In the genomic region with DNA sequence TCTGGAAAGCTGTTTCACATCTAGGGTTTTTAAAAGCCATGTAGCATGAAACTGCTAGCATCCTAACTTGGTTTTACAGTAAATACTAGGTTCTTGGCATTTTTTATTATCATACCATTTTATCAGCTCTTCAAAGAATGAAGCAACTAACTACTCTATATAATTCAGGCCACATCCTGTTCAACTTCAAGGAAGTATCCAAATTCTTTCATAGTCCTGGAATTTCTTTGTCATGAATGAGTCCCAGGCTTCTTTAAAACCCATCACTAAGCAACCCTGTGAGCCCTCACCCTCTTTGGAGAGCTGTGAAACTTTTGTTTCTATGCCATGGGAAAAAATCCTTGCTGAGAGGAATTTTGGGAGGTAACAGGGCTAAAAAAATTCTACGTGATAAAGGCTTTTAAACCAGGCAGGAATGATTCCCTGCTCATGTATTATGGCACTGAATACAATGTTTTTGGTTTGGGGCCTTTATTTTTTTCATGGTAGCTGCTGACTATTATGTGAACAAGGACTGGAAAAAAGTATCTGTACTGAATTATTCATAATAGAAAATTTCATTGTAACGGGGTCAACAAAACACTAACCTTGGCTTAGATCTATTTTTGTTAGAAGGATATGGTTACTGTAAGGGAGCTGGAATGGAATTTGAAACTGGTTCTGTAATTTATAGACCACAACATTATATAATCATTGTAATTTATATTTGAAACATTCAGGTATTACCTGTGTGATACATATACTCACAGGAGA, we compare ENCODE assay signal across 15 cellular contexts.
A peak's percentile ranks its signal among the peaks of the same experiment; 100 is the strongest.
DNase-seq lines count a peak whose midpoint lies in the region; ATAC-seq and TF ChIP-seq lines count a peak whose summit lies in the region.
"Had no signal": no experiment of that assay in that cellular context is flagged by ENCODE, and none has a peak within 500 bp of the region (broad histone marks: within the 10 kb centered on the region; RNA-seq: fewer than 3 reads in every experiment).

No MANE protein-coding gene starts in this region.

- H3K36me3 Mint-ChIP-seq in endodermal cell (ENCODE audit: low read depth) (peaks cover 39% of the 10 kb centered on the region), progenitor cell of endocrine pancreas (ENCODE audit: insufficient read depth) (peaks cover 27% of the 10 kb centered on the region)
- H3K36me3 Mint-ChIP-seq: activated naive CD8-positive, alpha-beta T cell treated with anti-CD3 and anti-CD28 coated beads, Interleukin-2, amount 10 ng/mL, durations not matched to agents 7 days and 5 days had no signal

- 67 to 97% methylated on average over 1 to 2 of the region's 2 CpGs for WGBS in endodermal cell (ENCODE audit: insufficient coverage in 1 of 2, insufficient read length in 1 of 2), 2 experiments
- WGBS in mesodermal cell (ENCODE audit: insufficient coverage in 2 of 2), 2 experiments, result 78 to 89% methylated on average over 1 of the region's 2 CpGs
- 80 to 83% methylated on average over 2 of the region's 2 CpGs for WGBS in upper lobe of left lung, 2 donors

- no peak for TF ChIP-seq EP300 in upper lobe of left lung (IDR thresholded peaks at IDR 0.05)

- H3K27ac Mint-ChIP-seq in endodermal cell (no peak overlapping the region), progenitor cell of endocrine pancreas (no peak overlapping the region)
- H3K27ac Mint-ChIP-seq: activated naive CD8-positive, alpha-beta T cell treated with anti-CD3 and anti-CD28 coated beads, Interleukin-2, amount 10 ng/mL, durations not matched to agents 7 days and 5 days had no signal

- no peak for TF ChIP-seq POLR2A in upper lobe of left lung (IDR thresholded peaks at IDR 0.05)

- H3K9me3 ChIP-seq in endodermal cell (ENCODE audit: control insufficient read depth, low read length) (no peaks in the 10 kb centered on the region), mesodermal cell (ENCODE audit: control insufficient read depth, low read length) (no peaks in the 10 kb centered on the region), upper lobe of left lung (no peaks in the 10 kb centered on the region)

- H3K27me3 Mint-ChIP-seq in endodermal cell (ENCODE audit: insufficient read depth) (no peaks in the 10 kb centered on the region), progenitor cell of endocrine pancreas (no peaks in the 10 kb centered on the region)
- H3K27me3 Mint-ChIP-seq: activated naive CD8-positive, alpha-beta T cell treated with anti-CD3 and anti-CD28 coated beads, Interleukin-2, amount 10 ng/mL, durations not matched to agents 7 days and 5 days had no signal

- H3K9me3 Mint-ChIP-seq in endodermal cell, result no peaks in the 10 kb centered on the region
- H3K9me3 Mint-ChIP-seq in progenitor cell of endocrine pancreas (ENCODE audit: low read depth), result no peaks in the 10 kb centered on the region
- H3K9me3 Mint-ChIP-seq: activated naive CD8-positive, alpha-beta T cell treated with anti-CD3 and anti-CD28 coated beads, Interleukin-2, amount 10 ng/mL, durations not matched to agents 7 days and 5 days had no signal

- H3K4me1 ChIP-seq in endodermal cell (ENCODE audit: control insufficient read depth, insufficient read depth, low read length) (no peaks in the 10 kb centered on the region), mesodermal cell (ENCODE audit: control insufficient read depth, insufficient read depth, low read length, poor library complexity, severe bottlenecking) (peaks cover 34% of the 10 kb centered on the region), upper lobe of left lung (no peaks in the 10 kb centered on the region)
- H3K4me1 ChIP-seq: spleen had no signal

- H3K4me3 Mint-ChIP-seq in endodermal cell, result no peak overlapping the region
- H3K4me3 Mint-ChIP-seq in progenitor cell of endocrine pancreas (ENCODE audit: low read depth), result no peak overlapping the region
- H3K4me3 Mint-ChIP-seq: activated naive CD8-positive, alpha-beta T cell treated with anti-CD3 and anti-CD28 coated beads, Interleukin-2, amount 10 ng/mL, durations not matched to agents 7 days and 5 days had no signal

- ATAC-seq in HG02678 (IDR thresholded peaks at IDR 0.05; ENCODE audit: unreplicated experiment), result no peak
- ATAC-seq in upper lobe of left lung (ENCODE audit: low FRiP score in 2 of 2), result no peak

- H3K27me3 ChIP-seq in endodermal cell (ENCODE audit: control insufficient read depth, insufficient read depth, low read length, poor library complexity, severe bottlenecking) (no peaks in the 10 kb centered on the region), upper lobe of left lung (no peaks in the 10 kb centered on the region)
- H3K27me3 ChIP-seq: BLaER1 treated with 17β-estradiol and CSF1 and Interleukin-3, amounts not matched to agents 10 nM and 100 nM; spleen had no signal

- no peak overlapping the region for H3K4me3 ChIP-seq in endodermal cell (ENCODE audit: low read length)
- no peak overlapping the region for H3K4me3 ChIP-seq in mesodermal cell (ENCODE audit: extremely low read depth, insufficient read depth, low read length, poor library complexity, severe bottlenecking)
- H3K4me3 ChIP-seq in upper lobe of left lung, result no peak overlapping the region
- H3K4me3 ChIP-seq: BLaER1 treated with 17β-estradiol and CSF1 and Interleukin-3, amounts not matched to agents 10 nM and 100 nM; spleen had no signal

- H3K4me1 Mint-ChIP-seq in endodermal cell (no peaks in the 10 kb centered on the region), progenitor cell of endocrine pancreas (ENCODE audit: low read depth) (peaks cover 5% of the 10 kb centered on the region)
- H3K4me1 Mint-ChIP-seq: activated naive CD8-positive, alpha-beta T cell treated with anti-CD3 and anti-CD28 coated beads, Interleukin-2, amount 10 ng/mL, durations not matched to agents 7 days and 5 days had no signal

- TF ChIP-seq CTCF in endodermal cell (conservative IDR thresholded peaks at IDR 0.05), result no peak
- no peak for TF ChIP-seq CTCF in upper lobe of left lung (IDR thresholded peaks at IDR 0.05)
- no peak for TF ChIP-seq CTCF in progenitor cell of endocrine pancreas (IDR thresholded peaks at IDR 0.05; ENCODE audit: unreplicated experiment)

- H3K27ac ChIP-seq in endodermal cell (ENCODE audit: low read depth, low read length), result peak overlapping the region; percentile 84
- peak overlapping the region; percentile 85 for H3K27ac ChIP-seq in mesodermal cell (ENCODE audit: low read depth, low read length, severe bottlenecking)
- H3K27ac ChIP-seq in upper lobe of left lung, result no peak overlapping the region
- H3K27ac ChIP-seq: BLaER1 treated with 17β-estradiol and CSF1 and Interleukin-3, amounts not matched to agents 10 nM and 100 nM; spleen had no signal

- no peak overlapping the region for H3K9ac ChIP-seq in endodermal cell (ENCODE audit: extremely low read depth, low read length, poor library complexity, severe bottlenecking)
- H3K9ac ChIP-seq: BLaER1 treated with 17β-estradiol and CSF1 and Interleukin-3, amounts not matched to agents 10 nM and 100 nM had no signal

- peaks cover 26% of the 10 kb centered on the region for H3K36me3 ChIP-seq in endodermal cell (ENCODE audit: control insufficient read depth, insufficient read depth, low read length)
- H3K36me3 ChIP-seq in mesodermal cell (ENCODE audit: control insufficient read depth, insufficient read depth, low read length), result peaks cover 58% of the 10 kb centered on the region
- H3K36me3 ChIP-seq in upper lobe of left lung, result no peaks in the 10 kb centered on the region

- DNase-seq in Daoy (ENCODE audit: low read depth), result peak; percentile 24
- peak; percentile 78 for DNase-seq in NCI-H226
- DNase-seq in endodermal cell, result no peak
- no peak for DNase-seq in upper lobe of left lung
- DNase-seq in NOMO-1 treated with DMSO at 0.1 percent for 48 hours (lab: John Stamatoyannopoulos, UW; ENCODE audit: unreplicated experiment), result no peak
- no peak for DNase-seq in progenitor cell of endocrine pancreas (ENCODE audit: low spot score, unreplicated experiment)
- DNase-seq: activated naive CD8-positive, alpha-beta T cell treated with anti-CD3 and anti-CD28 coated beads, Interleukin-2, amount 10 ng/mL, durations not matched to agents 7 days and 5 days; effector CD4-positive, alpha-beta T cell; GDM1; NCI-H2081; spleen; T-helper 9 cell had no signal

Comparison
In these comparisons a context has a peak if more than half of its experiments do, and no peak if none do; other contexts are left out.
1. DNase-seq: peak in Daoy (single experiment) and NCI-H226 (single experiment); none in endodermal cell (single experiment), upper lobe of left lung (0 of 2), NOMO-1 treated with DMSO at 0.1 percent for 48 hours (single experiment) and progenitor cell of endocrine pancreas (single experiment).
2. H3K27ac ChIP-seq: peak in endodermal cell (single experiment) and mesodermal cell (single experiment); none in upper lobe of left lung (0 of 4).